ENCODE assay signal across 9 cellular contexts in genomic region chr18:12839526-12840196, GRCh38. TPM values are rescaled to one million over a fixed set of nuclear protein-coding genes. Genes with fewer than 3 reads are reported as not detected.
DNase-seq lines count a peak whose midpoint lies in the region; ATAC-seq, FAIRE-seq and TF ChIP-seq lines count a peak whose summit lies in the region.
"Had no signal": no experiment of that assay in that cellular context is flagged by ENCODE, and none has a peak within 500 bp of the region (broad histone marks: within the 10 kb centered on the region; RNA-seq: fewer than 3 reads in every experiment).

No MANE protein-coding gene starts in this region.

- H3K4me3 Mint-ChIP-seq in activated naive CD8-positive, alpha-beta T cell treated with anti-CD3 and anti-CD28 coated beads, Interleukin-2, amount 50 U/mL, for 24 hours = peak overlapping the region; percentile 46
- H3K4me3 Mint-ChIP-seq: neural crest cell had no signal

- H3K27ac ChIP-seq in KOPT-K1 (ENCODE audit: low read depth, low read length, poor library complexity, severe bottlenecking) (peak overlapping the region; percentile 65), muscle layer of duodenum (ENCODE audit: low read length) (peak overlapping the region; percentile 88)

- H3K4me3 ChIP-seq in muscle layer of duodenum (ENCODE audit: low read depth in 1 of 2, low read length in 2 of 2) (peak overlapping the region in 1 of 2 donors; percentile 32), BE2C (ENCODE audit: low read depth, low read length) (no peak overlapping the region)

- peaks cover 5% of the 10 kb centered on the region in 2 donors for H3K4me1 ChIP-seq in muscle layer of duodenum (ENCODE audit: control insufficient read depth in 1 of 2, insufficient read depth in 2 of 2, low read length in 2 of 2)
- no peaks in the 10 kb centered on the region; the same call in 1 of the 2 replicates for H3K4me1 ChIP-seq in BE2C

- H3K27me3 ChIP-seq in muscle layer of duodenum (ENCODE audit: low read depth, low read length) = no peaks in the 10 kb centered on the region
- H3K27me3 ChIP-seq in BE2C = no peaks in the 10 kb centered on the region

- H3K9me3 Mint-ChIP-seq in activated naive CD8-positive, alpha-beta T cell treated with anti-CD3 and anti-CD28 coated beads, Interleukin-2, amount 50 U/mL, for 24 hours = no peaks in the 10 kb centered on the region
- H3K9me3 Mint-ChIP-seq: neural crest cell had no signal

- H3K27ac Mint-ChIP-seq in activated naive CD8-positive, alpha-beta T cell treated with anti-CD3 and anti-CD28 coated beads, Interleukin-2, amount 50 U/mL, for 24 hours = peak overlapping the region; percentile 89

- H3K36me3 ChIP-seq in KOPT-K1 (ENCODE audit: insufficient read depth, low read length) = peaks cover 22% of the 10 kb centered on the region
- peaks cover 6 to 9% of the 10 kb centered on the region in 2 donors for H3K36me3 ChIP-seq in muscle layer of duodenum (ENCODE audit: control insufficient read depth in 1 of 2, insufficient read depth in 2 of 2, low read length in 2 of 2)
- no peaks in the 10 kb centered on the region for H3K36me3 ChIP-seq in BE2C

- TF ChIP-seq CTCF in BE2C (IDR thresholded peaks at IDR 0.05; ENCODE audit: low read depth, low read length) = no peak

- no peak for TF ChIP-seq POLR2A in GM12891 (IDR thresholded peaks at IDR 0.05; ENCODE audit: low read depth, low read length)

- peaks cover 21% of the 10 kb centered on the region for H3K36me3 Mint-ChIP-seq in activated naive CD8-positive, alpha-beta T cell treated with anti-CD3 and anti-CD28 coated beads, Interleukin-2, amount 50 U/mL, for 24 hours (ENCODE audit: low read depth)

- peaks cover 67% of the 10 kb centered on the region for H3K4me1 Mint-ChIP-seq in activated naive CD8-positive, alpha-beta T cell treated with anti-CD3 and anti-CD28 coated beads, Interleukin-2, amount 50 U/mL, for 24 hours

- peak; percentile 82 for FAIRE-seq in GM12891 (lab: Jason Lieb, UNC)

- no peaks in the 10 kb centered on the region for H3K27me3 Mint-ChIP-seq in activated naive CD8-positive, alpha-beta T cell treated with anti-CD3 and anti-CD28 coated beads, Interleukin-2, amount 50 U/mL, for 24 hours

- ATAC-seq in GM21723 (IDR thresholded peaks at IDR 0.05; ENCODE audit: unreplicated experiment) = peak; percentile 80
- peak; percentile 86 for ATAC-seq in activated naive CD8-positive, alpha-beta T cell treated with anti-CD3 and anti-CD28 coated beads, Interleukin-2, amount 50 U/mL, for 24 hours

- no peak for DNase-seq in GM12891 (ENCODE audit: insufficient read length, low spot score)
- peak; percentile 16 for DNase-seq in activated naive CD8-positive, alpha-beta T cell treated with anti-CD3 and anti-CD28 coated beads, Interleukin-2, amount 50 U/mL, for 24 hours
- DNase-seq in NCI-H187 (lab: John Stamatoyannopoulos, UW) = no peak
- no peak for DNase-seq in BE2C
- no peak for DNase-seq in NCI-H524 (lab: John Stamatoyannopoulos, UW)

- H3K9me3 ChIP-seq in KOPT-K1 (ENCODE audit: insufficient read depth, low read length, poor library complexity, severe bottlenecking) (no peaks in the 10 kb centered on the region), muscle layer of duodenum (ENCODE audit: control insufficient read depth in 1 of 2, low read length in 2 of 2) (no peaks in the 10 kb centered on the region), BE2C (no peaks in the 10 kb centered on the region)

TF ChIP-seq in GM12891, 5 proteins besides CTCF, POLR2A, EP300 and RAD21:
- TF ChIP-seq PAX5 (IDR thresholded peaks at IDR 0.05; ENCODE audit: insufficient read depth, low read length, severe bottlenecking) = no peak
- no peak for TF ChIP-seq POU2F2 (IDR thresholded peaks at IDR 0.05; ENCODE audit: low read depth, low read length)
- no peak for TF ChIP-seq POLR2AphosphoS5 (IDR thresholded peaks at IDR 0.05; ENCODE audit: low read depth, low read length)
- no peak for TF ChIP-seq TAF1 (IDR thresholded peaks at IDR 0.05; ENCODE audit: low read depth, low read length)
- no peak for TF ChIP-seq SPI1 (IDR thresholded peaks at IDR 0.05; ENCODE audit: low read depth, low read length)

RNA-seq across cellular contexts. Expression of gene PTPN2, which starts 44.4 kb away (rescaled TPM):
- polyA plus RNA-seq in GM12891 (2012; ENCODE audit: low read depth, missing spikeins) = 28.7 TPM
- polyA plus RNA-seq in BE2C (2012; ENCODE audit: insufficient read depth, insufficient read length, low read depth) = 10.7 TPM
